8 cellular contexts compared by ENCODE assay signal in the genomic region with DNA sequence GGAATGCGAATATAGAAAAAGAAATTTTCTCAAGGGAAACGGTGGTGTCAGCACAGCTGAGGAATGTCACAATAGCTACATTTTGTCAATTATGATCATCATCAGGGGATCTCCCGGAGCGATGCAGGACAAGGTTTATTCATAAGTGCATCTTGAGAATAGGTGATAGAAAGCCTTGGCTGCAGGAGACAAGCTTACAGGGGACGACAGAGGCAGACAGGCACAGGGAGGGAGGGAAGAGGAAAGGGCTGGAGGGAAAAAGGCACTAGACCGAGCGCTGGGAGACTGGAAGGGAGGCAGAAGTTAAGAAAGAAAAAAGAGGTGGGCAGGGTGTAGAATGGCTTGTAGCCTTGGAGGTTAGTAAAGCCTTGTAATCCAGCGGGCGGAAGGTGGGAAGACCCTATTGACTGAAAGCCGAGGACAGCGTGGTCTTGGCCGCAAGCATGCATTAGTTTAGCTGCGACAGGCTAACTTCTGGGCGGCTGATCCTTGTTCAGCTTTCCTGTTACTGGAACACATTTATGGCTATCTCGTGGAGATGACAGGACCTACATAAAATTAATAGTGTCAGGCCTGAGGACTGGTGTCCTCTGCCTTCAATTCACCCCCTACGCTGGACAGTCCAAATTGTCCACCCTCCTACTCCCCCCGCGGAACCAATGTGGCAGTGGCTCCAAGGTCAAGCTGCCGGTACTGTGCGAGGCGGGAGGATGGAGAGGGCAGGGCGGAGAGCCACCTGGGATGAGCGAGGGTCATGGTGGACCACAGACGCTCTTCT.
DNase-seq lines count a peak whose midpoint lies in the region; ATAC-seq and TF ChIP-seq lines count a peak whose summit lies in the region.

No MANE protein-coding gene starts in this region.

- H3K9me3 Mint-ChIP-seq in stimulated activated memory B cell treated with anti-CD40 and anti-IgM and Interleukin-4, amounts not matched to agents 10 μg/mL and 1 μg/mL and 100 μg/mL, for 72 hours: no peaks in the 10 kb centered on the region

- H3K36me3 ChIP-seq in HUES48 (ENCODE audit: control insufficient read depth, insufficient read depth, low read length) (no peaks in the 10 kb centered on the region), brain microvascular endothelial cell (replicated peaks) (no peaks in the 10 kb centered on the region)

- no peak for ATAC-seq in stimulated activated memory B cell treated with anti-CD40 and anti-IgM and Interleukin-4, amounts not matched to agents 10 μg/mL and 1 μg/mL and 100 μg/mL, for 72 hours
- no peak for ATAC-seq in HG02884 (IDR thresholded peaks at IDR 0.05; ENCODE audit: unreplicated experiment)
- no peak for ATAC-seq in GM21786 (IDR thresholded peaks at IDR 0.05; ENCODE audit: unreplicated experiment)

- no peaks in the 10 kb centered on the region for H3K36me3 Mint-ChIP-seq in stimulated activated memory B cell treated with anti-CD40 and anti-IgM and Interleukin-4, amounts not matched to agents 10 μg/mL and 1 μg/mL and 100 μg/mL, for 72 hours

- H3K4me1 ChIP-seq in HUES48 (ENCODE audit: control insufficient read depth, insufficient read depth, low read length): peaks cover 23% of the 10 kb centered on the region

- H3K9ac ChIP-seq in HUES48 (ENCODE audit: low read depth, low read length): peak overlapping the region; percentile 70; the same call in 1 of the 2 replicates

- in situ Hi-C loops in brain microvascular endothelial cell (cut with HindIII; ENCODE audit: low pct_ligation_motif_present, low sequenced_read_pairs): no loop called here

- H3K27me3 Mint-ChIP-seq in stimulated activated memory B cell treated with anti-CD40 and anti-IgM and Interleukin-4, amounts not matched to agents 10 μg/mL and 1 μg/mL and 100 μg/mL, for 72 hours: peaks cover 51% of the 10 kb centered on the region

- peaks cover 26% of the 10 kb centered on the region for H3K4me1 Mint-ChIP-seq in stimulated activated memory B cell treated with anti-CD40 and anti-IgM and Interleukin-4, amounts not matched to agents 10 μg/mL and 1 μg/mL and 100 μg/mL, for 72 hours

- H3K27me3 ChIP-seq in HUES48 (ENCODE audit: control insufficient read depth, insufficient read depth, low read length) (no peaks in the 10 kb centered on the region), brain microvascular endothelial cell (replicated peaks) (no peaks in the 10 kb centered on the region), layer of hippocampus (ENCODE audit: control insufficient read depth, insufficient read depth, low read length) (no peaks in the 10 kb centered on the region)

- no peak overlapping the region for H3K27ac Mint-ChIP-seq in stimulated activated memory B cell treated with anti-CD40 and anti-IgM and Interleukin-4, amounts not matched to agents 10 μg/mL and 1 μg/mL and 100 μg/mL, for 72 hours

- H3K9me3 ChIP-seq in HUES48 (ENCODE audit: control insufficient read depth, insufficient read depth, low read length): no peaks in the 10 kb centered on the region

- H3K4me3 ChIP-seq in HUES48 (ENCODE audit: low read depth, low read length) (peak overlapping the region; percentile 95), brain microvascular endothelial cell (ENCODE audit: low read depth, low read length) (peak overlapping the region; percentile 86)

- TF ChIP-seq CTCF in 22Rv1 (IDR thresholded peaks at IDR 0.05): no peak
- no peak for TF ChIP-seq CTCF in brain microvascular endothelial cell (IDR thresholded peaks at IDR 0.05; ENCODE audit: low read depth, low read length, missing control alignments)

- H3K27ac ChIP-seq in 22Rv1 (peak overlapping the region; percentile 72), HUES48 (ENCODE audit: low read depth, low read length) (peak overlapping the region; percentile 86), brain microvascular endothelial cell (peak overlapping the region; percentile 82), layer of hippocampus (ENCODE audit: low read depth, low read length) (peak overlapping the region; percentile 83)

- no peak for DNase-seq in brain microvascular endothelial cell
- no peak for DNase-seq in NCI-H774 (lab: John Stamatoyannopoulos, UW)

- H3K4me3 Mint-ChIP-seq in stimulated activated memory B cell treated with anti-CD40 and anti-IgM and Interleukin-4, amounts not matched to agents 10 μg/mL and 1 μg/mL and 100 μg/mL, for 72 hours: peak overlapping the region; percentile 84
